ENCODE assay signal across 18 cellular contexts in the genomic region with DNA sequence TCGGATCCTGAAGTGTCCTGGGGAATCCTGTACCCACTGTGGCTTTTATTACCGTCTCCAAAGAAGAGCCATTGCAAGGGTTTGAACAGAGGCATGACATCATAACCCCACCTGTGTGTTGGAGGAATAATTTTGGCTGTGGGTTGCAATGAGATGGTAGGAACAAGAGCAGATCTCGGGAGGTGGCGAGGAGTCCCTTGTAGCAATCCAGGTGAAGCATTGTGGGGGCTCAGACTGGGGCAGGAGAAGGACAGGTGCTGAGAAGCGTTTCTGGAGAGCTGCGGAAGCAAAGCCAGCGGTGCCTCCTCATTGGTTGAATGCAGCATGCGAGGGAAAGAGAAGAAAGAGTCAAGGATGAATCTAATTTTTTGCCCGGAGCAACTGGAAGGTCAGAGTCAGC.
"Had no signal": no experiment of that assay in that cellular context is flagged by ENCODE, and none has a peak within 500 bp of the region (broad histone marks: within the 10 kb centered on the region; RNA-seq: fewer than 3 reads in every experiment).

No MANE protein-coding gene starts in this region.

- H3K4me3 ChIP-seq: esophagus muscularis mucosa, gastroesophageal sphincter, left ventricle myocardium inferior, lower lobe of right lung, psoas muscle, smooth muscle cell, tibial artery had no signal

- H3K27me3 ChIP-seq: esophagus muscularis mucosa, gastroesophageal sphincter, tibial artery had no signal

- H3K9me3 ChIP-seq: esophagus muscularis mucosa, gastroesophageal sphincter, left ventricle myocardium inferior, lower lobe of right lung, psoas muscle, tibial artery had no signal

- H3K27ac Mint-ChIP-seq: immature natural killer cell; naive B cell; nephron; stimulated activated memory B cell treated with anti-CD40 and anti-IgM and Interleukin-4, amounts not matched to agents 10 μg/mL and 1 μg/mL and 100 μg/mL, for 72 hours; stimulated activated naive CD8-positive, alpha-beta T cell treated with anti-CD3 and anti-CD28 coated beads, Interleukin-15, Interleukin-2, amounts not matched to agents 100 ng/mL and 50 ng/mL, for 24 hours had no signal

- H3K36me3 Mint-ChIP-seq: immature natural killer cell; naive B cell; stimulated activated memory B cell treated with anti-CD40 and anti-IgM and Interleukin-4, amounts not matched to agents 10 μg/mL and 1 μg/mL and 100 μg/mL, for 72 hours had no signal

- ATAC-seq: gastroesophageal sphincter; left cardiac atrium; lower lobe of right lung; psoas muscle; stimulated activated memory B cell treated with anti-CD40 and anti-IgM and Interleukin-4, amounts not matched to agents 10 μg/mL and 1 μg/mL and 100 μg/mL, for 72 hours had no signal

- H3K4me3 Mint-ChIP-seq: immature natural killer cell; naive B cell; nephron; stimulated activated memory B cell treated with anti-CD40 and anti-IgM and Interleukin-4, amounts not matched to agents 10 μg/mL and 1 μg/mL and 100 μg/mL, for 72 hours; stimulated activated naive CD8-positive, alpha-beta T cell treated with anti-CD3 and anti-CD28 coated beads, Interleukin-15, Interleukin-2, amounts not matched to agents 100 ng/mL and 50 ng/mL, for 24 hours had no signal

- H3K9me3 Mint-ChIP-seq: nephron had no signal

- H3K4me1 Mint-ChIP-seq: immature natural killer cell; naive B cell; nephron; stimulated activated memory B cell treated with anti-CD40 and anti-IgM and Interleukin-4, amounts not matched to agents 10 μg/mL and 1 μg/mL and 100 μg/mL, for 72 hours had no signal

- H3K4me1 ChIP-seq: gastroesophageal sphincter, left ventricle myocardium inferior, lower lobe of right lung, psoas muscle, tibial artery had no signal

- DNase-seq: effector memory CD4-positive, alpha-beta T cell; glutamatergic neuron; immature natural killer cell; kidney; left cardiac atrium; left ventricle myocardium inferior; lower lobe of right lung; mesendoderm; naive B cell; psoas muscle; stimulated activated CD4-positive, alpha-beta T cell treated with anti-CD3 and anti-CD28 coated beads, Interleukin-2, amount 100 ng/mL, for 48 hours; tibial artery had no signal

- H3K27ac ChIP-seq: esophagus muscularis mucosa, gastroesophageal sphincter, left ventricle myocardium inferior, lower lobe of right lung, psoas muscle, tibial artery had no signal

- H3K4me2 ChIP-seq: smooth muscle cell had no signal

- H3K36me3 ChIP-seq: esophagus muscularis mucosa, gastroesophageal sphincter, left ventricle myocardium inferior, lower lobe of right lung, tibial artery had no signal

- H3K27me3 Mint-ChIP-seq: naive B cell; stimulated activated memory B cell treated with anti-CD40 and anti-IgM and Interleukin-4, amounts not matched to agents 10 μg/mL and 1 μg/mL and 100 μg/mL, for 72 hours; stimulated activated naive CD8-positive, alpha-beta T cell treated with anti-CD3 and anti-CD28 coated beads, Interleukin-15, Interleukin-2, amounts not matched to agents 100 ng/mL and 50 ng/mL, for 24 hours had no signal
